Comparison of ENCODE assay signal across 2 cellular contexts in genomic region chr2:131568401-131568800, GRCh38. TPM values are rescaled to one million over a fixed set of nuclear protein-coding genes. Genes with fewer than 3 reads are reported as not detected.
"Had no signal": no experiment of that assay in that cellular context is flagged by ENCODE, and none has a peak within 500 bp of the region (broad histone marks: within the 10 kb centered on the region; RNA-seq: fewer than 3 reads in every experiment).

No MANE protein-coding gene starts in this region.

RNA-seq across cellular contexts. Expression of gene CCDC74A, which starts 40.7 kb away (rescaled TPM):
- total RNA-seq: HT1080 had no signal
- polyA plus RNA-seq: IgD-negative memory B cell had no signal
